ENCODE assay signal across 8 cellular contexts in the genomic region with DNA sequence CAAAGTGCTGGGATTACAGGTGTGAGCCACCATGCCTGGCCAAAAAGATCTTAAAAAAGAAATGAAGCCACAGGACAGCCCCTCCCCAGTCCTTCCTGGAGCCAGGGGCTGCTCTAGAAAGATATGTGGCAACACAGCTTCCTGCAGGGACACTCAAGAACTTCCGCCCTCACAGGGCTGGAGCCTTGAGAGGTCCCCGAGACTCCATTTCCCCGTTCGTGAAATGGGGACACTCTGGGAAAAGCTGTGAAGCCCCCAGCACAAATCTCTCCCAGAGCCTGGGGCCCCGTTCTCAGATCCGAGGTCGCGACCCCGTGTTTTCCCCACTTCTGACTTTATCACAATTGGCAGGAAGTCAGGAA. TPM values are rescaled to one million over a fixed set of nuclear protein-coding genes. Genes with fewer than 3 reads are reported as not detected.
DNase-seq lines count a peak whose midpoint lies in the region; ATAC-seq and TF ChIP-seq lines count a peak whose summit lies in the region.

No MANE protein-coding gene starts in this region.

- H3K4me3 ChIP-seq in BLaER1 = peak overlapping the region; percentile 49
- H3K4me3 ChIP-seq in NT2/D1 (ENCODE audit: insufficient read length, low read depth) = no peak overlapping the region
- H3K4me3 ChIP-seq in dorsolateral prefrontal cortex = peak overlapping the region in 37 of 59 donors; percentile 2 to 49 (median 19)

- H3K9ac ChIP-seq in BLaER1 (peak overlapping the region; percentile 73), NT2/D1 (ENCODE audit: insufficient read length, low read depth) (peak overlapping the region; percentile 59)

- TF ChIP-seq CTCF in dorsolateral prefrontal cortex (IDR thresholded peaks at IDR 0.05 in 54 of 56, conservative IDR thresholded peaks at IDR 0.05 in 2 of 56; ENCODE audit: low read depth in 1 of 56, partially characterized antibody in 56 of 56) = no peak
- TF ChIP-seq CTCF in neural crest cell (conservative IDR thresholded peaks at IDR 0.05) = no peak

- peak overlapping the region; percentile 84 for H3K27ac Mint-ChIP-seq in neural crest cell (ENCODE audit: unreplicated experiment)

- DNase-seq in NT2/D1 (ENCODE audit: low read depth, low spot score) (no peak), dorsolateral prefrontal cortex (no peak), neural crest cell (ENCODE audit: low read depth, low spot score) (no peak), SHP77 (lab: John Stamatoyannopoulos, UW) (no peak), ecto neural progenitor cell (ENCODE audit: low spot score) (no peak)

- ATAC-seq in HG02970 (IDR thresholded peaks at IDR 0.05; ENCODE audit: low FRiP score, unreplicated experiment) (no peak), HG02885 (IDR thresholded peaks at IDR 0.05; ENCODE audit: poor library complexity, unreplicated experiment) (no peak)

- peak overlapping the region; percentile 84 for H3K4me2 ChIP-seq in BLaER1

- H3K9me3 ChIP-seq in BLaER1 (no peaks in the 10 kb centered on the region), NT2/D1 (ENCODE audit: insufficient read depth, low read length) (no peaks in the 10 kb centered on the region)

- peaks cover 20% of the 10 kb centered on the region for H4K20me1 ChIP-seq in BLaER1

- H3K9me3 Mint-ChIP-seq in neural crest cell = no peaks in the 10 kb centered on the region

- H3K4me3 Mint-ChIP-seq in neural crest cell = peak overlapping the region; percentile 84

- H3K4me1 Mint-ChIP-seq in neural crest cell = peaks cover 24% of the 10 kb centered on the region

- H3K27ac ChIP-seq in BLaER1 = peak overlapping the region; percentile 90
- peak overlapping the region; percentile 70 to 98 (median 95) for H3K27ac ChIP-seq in dorsolateral prefrontal cortex

- no peaks in the 10 kb centered on the region for H3K27me3 ChIP-seq in BLaER1
- no peaks in the 10 kb centered on the region for H3K27me3 ChIP-seq in NT2/D1 (ENCODE audit: insufficient read depth, insufficient read length)
- H3K27me3 ChIP-seq in dorsolateral prefrontal cortex = no peaks in the 10 kb centered on the region

- no peaks in the 10 kb centered on the region for H3K36me3 Mint-ChIP-seq in neural crest cell (ENCODE audit: low read depth)

- H3K36me3 ChIP-seq in BLaER1 (peaks cover 5% of the 10 kb centered on the region), NT2/D1 (ENCODE audit: insufficient read depth, insufficient read length, low read length) (peaks cover 14% of the 10 kb centered on the region)

- intact Hi-C loops in dorsolateral prefrontal cortex (cut with DNase I) = loop anchor here (5.0 kb wide), 1 partner anchor 79 kb away; a partner anchor contains a TSS

- no peaks in the 10 kb centered on the region for H3K27me3 Mint-ChIP-seq in neural crest cell (ENCODE audit: low read depth)

- H3K4me1 ChIP-seq in BLaER1 (peaks cover 74% of the 10 kb centered on the region), NT2/D1 (ENCODE audit: insufficient read depth, insufficient read length) (peaks cover 17% of the 10 kb centered on the region)

RNA-seq across cellular contexts. Expression of a gene that starts 2.5 kb away (rescaled TPM):
- 100 to 1,000 TPM; 189 to 425 (median 310) TPM for total RNA-seq in dorsolateral prefrontal cortex
- total RNA-seq in neural crest cell = 300 and 313 TPM in 2 replicates

RNA-seq across cellular contexts. Expression of a gene that starts 6.1 kb away (rescaled TPM):
- total RNA-seq in dorsolateral prefrontal cortex (100 to 1,000 TPM; 114 to 230 (median 158) TPM), neural crest cell (256 and 257 TPM in 2 replicates)

RNA-seq across cellular contexts. Expression of a gene that starts 34.4 kb away (rescaled TPM):
- 10 to 100 TPM in 55 of 120 experiments, 1 to 10 TPM in 65; 2.8 to 23.4 (median 9.5) TPM for total RNA-seq in dorsolateral prefrontal cortex
- total RNA-seq in neural crest cell = 1.6 and 1.7 TPM in 2 replicates
